Comparison of ENCODE assay signal across 8 cellular contexts in genomic region chr12:119902084-119902509, GRCh38. TPM values are rescaled to one million over a fixed set of nuclear protein-coding genes. Genes with fewer than 3 reads are reported as not detected.
DNase-seq lines count a peak whose midpoint lies in the region; ATAC-seq, FAIRE-seq and TF ChIP-seq lines count a peak whose summit lies in the region.

No MANE protein-coding gene starts in this region.

- H3K4me1 ChIP-seq in right lobe of liver: no peaks in the 10 kb centered on the region

- no peak for TF ChIP-seq POLR2A in GM12891 (IDR thresholded peaks at IDR 0.05; ENCODE audit: low read depth, low read length)
- no peak for TF ChIP-seq POLR2A in right lobe of liver (IDR thresholded peaks at IDR 0.05)

- ATAC-seq in HG03432 (IDR thresholded peaks at IDR 0.05; ENCODE audit: unreplicated experiment) (peak; percentile 81), right lobe of liver (peak; percentile 84 to 95 (median 88)), HG02571 (IDR thresholded peaks at IDR 0.05; ENCODE audit: unreplicated experiment) (no peak)

- no peak overlapping the region for H3K4me3 ChIP-seq in right lobe of liver

- H3K27ac ChIP-seq in right lobe of liver: no peak overlapping the region

- H3K27me3 ChIP-seq in right lobe of liver: no peaks in the 10 kb centered on the region

- peak; percentile 77 for FAIRE-seq in GM12891 (lab: Jason Lieb, UNC)

- 0% methylated on average over 5 of the region's 5 CpGs for WGBS in right lobe of liver (ENCODE audit: insufficient coverage, low coverage, low lambda C conversion rate, missing lambda C conversion rate)

- TF ChIP-seq CTCF in right lobe of liver (IDR thresholded peaks at IDR 0.05): peak; percentile 81 to 90 (median 85)

- intact Hi-C loops in right lobe of liver (cut with DNase I): no loop called here

- H3K9me3 ChIP-seq in right lobe of liver: no peaks in the 10 kb centered on the region

- H3K36me3 ChIP-seq in right lobe of liver: no peaks in the 10 kb centered on the region

- DNase-seq in GM12891 (ENCODE audit: insufficient read length, low spot score): peak; percentile 35
- peak; percentile 65 to 69 for DNase-seq in NCI-H524 (lab: John Stamatoyannopoulos, UW)
- DNase-seq in activated CD4-positive, alpha-beta T cell treated with anti-CD3 and anti-CD28 coated beads for 24 hours (ENCODE audit: low read depth in 2 of 2): peak; percentile 60 to 71
- DNase-seq in cerebellum (ENCODE audit: low spot score): peak; percentile 55
- DNase-seq in right lobe of liver: peak in 2 of 3 donors; percentile 40 to 46
- DNase-seq in stimulated activated CD8-positive, alpha-beta memory T cell treated with anti-CD3 and anti-CD28 coated beads, Interleukin-12 subunit alpha, Interleukin-12 subunit beta, amount 100 ng/mL, for 24 hours (ENCODE audit: extremely low read depth): peak; percentile 21

TF ChIP-seq in GM12891, 5 proteins besides CTCF, POLR2A, EP300 and RAD21:
- TF ChIP-seq PAX5 (IDR thresholded peaks at IDR 0.05; ENCODE audit: insufficient read depth, low read length, severe bottlenecking) (no peak), SPI1 (IDR thresholded peaks at IDR 0.05; ENCODE audit: low read depth, low read length) (no peak), POU2F2 (IDR thresholded peaks at IDR 0.05; ENCODE audit: low read depth, low read length) (no peak), TAF1 (IDR thresholded peaks at IDR 0.05; ENCODE audit: low read depth, low read length) (no peak), POLR2AphosphoS5 (IDR thresholded peaks at IDR 0.05; ENCODE audit: low read depth, low read length) (no peak)

RNA-seq across cellular contexts. Expression of gene CIT, which starts 25.0 kb away (rescaled TPM):
- 10.3 TPM for polyA plus RNA-seq in GM12891 (2012; ENCODE audit: low read depth, missing spikeins)
- 32.9 TPM for total RNA-seq in cerebellum
- total RNA-seq in right lobe of liver: 10 to 100 TPM in 1 of 6 experiments, 1 to 10 TPM in 5; 1.8 to 12.8 (median 3.3) TPM
